Comparison of ENCODE assay signal across 13 cellular contexts in the genomic region with DNA sequence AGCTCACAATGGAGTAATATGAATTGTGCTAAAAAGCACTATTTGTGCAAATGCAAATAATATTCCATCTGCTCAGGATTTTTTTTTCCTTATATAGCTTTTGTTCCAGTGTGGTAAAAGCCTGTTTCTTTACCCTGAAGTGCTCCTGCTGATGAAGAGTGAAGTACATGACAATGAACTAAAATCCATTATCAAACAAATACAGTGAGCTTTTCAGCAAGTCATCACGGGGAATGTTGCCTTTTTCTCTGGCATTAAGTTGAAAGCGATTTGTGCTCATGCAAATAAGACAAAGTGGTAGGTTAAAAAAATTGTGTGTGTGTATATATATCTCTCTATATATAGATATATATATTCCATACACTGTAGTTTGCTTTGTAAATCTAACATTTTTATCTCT. TPM values are rescaled to one million over a fixed set of nuclear protein-coding genes. Genes with fewer than 3 reads are reported as not detected.
"Had no signal": no experiment of that assay in that cellular context is flagged by ENCODE, and none has a peak within 500 bp of the region (broad histone marks: within the 10 kb centered on the region; RNA-seq: fewer than 3 reads in every experiment).

No MANE protein-coding gene starts in this region.

- H3K9me3 ChIP-seq: thoracic aorta had no signal

- H3K4me3 ChIP-seq: skin epidermis, thoracic aorta had no signal

- DNase-seq: activated CD4-positive, alpha-beta T cell treated with anti-CD3 and anti-CD28 coated beads, Interleukin-2, amount 50 U/mL, for 4 hours; activated CD4-positive, CD25-positive, alpha-beta regulatory T cell; activated CD8-positive, alpha-beta memory T cell treated with anti-CD3 and anti-CD28 coated beads, Interleukin-2, amount 10 ng/mL, durations not matched to agents 7 days and 5 days; activated effector memory CD4-positive, alpha-beta T cell treated with Interleukin-2 at 50 U/mL for 16 hours; activated T-cell treated with anti-CD3 and anti-CD28 coated beads, Interleukin-2, amount 50 U/mL, for 24 hours; amniotic stem cell; stimulated activated CD4-positive, alpha-beta T cell treated with anti-CD3 and anti-CD28 coated beads, Interleukin-4, amount 100 ng/mL, for 4 hours; stimulated activated naive CD8-positive, alpha-beta T cell treated with anti-CD3 and anti-CD28 coated beads, Interleukin-15, amount 100 ng/mL, for 72 hours had no signal

- ATAC-seq: activated CD8-positive, alpha-beta memory T cell treated with anti-CD3 and anti-CD28 coated beads, Interleukin-2, amount 10 ng/mL, durations not matched to agents 7 days and 5 days; stimulated activated naive CD8-positive, alpha-beta T cell treated with anti-CD3 and anti-CD28 coated beads, Interleukin-15, amount 100 ng/mL, for 72 hours had no signal

- H3K9ac ChIP-seq: parathyroid adenoma had no signal

- H3K36me3 ChIP-seq: thoracic aorta had no signal

- H3K27ac ChIP-seq: parathyroid adenoma, skin epidermis, thoracic aorta had no signal

- H3K4me1 ChIP-seq: parathyroid adenoma had no signal

RNA-seq across cellular contexts. Expression of gene CCDC39, which starts 28.6 kb away (rescaled TPM):
- total RNA-seq: activated CD8-positive, alpha-beta memory T cell treated with anti-CD3 and anti-CD28 coated beads, Interleukin-2, amount 10 ng/mL, durations not matched to agents 7 days and 5 days; epithelial cell of proximal tubule; thoracic aorta; urinary bladder had no signal
